8 cellular contexts compared by ENCODE assay signal in genomic region chr1:1230656-1231399, GRCh38. TPM values are rescaled to one million over a fixed set of nuclear protein-coding genes. Genes with fewer than 3 reads are reported as not detected.
DNase-seq lines count a peak whose midpoint lies in the region; ATAC-seq and TF ChIP-seq lines count a peak whose summit lies in the region.

No MANE protein-coding gene starts in this region.

- peaks cover 54% of the 10 kb centered on the region for H3K79me2 ChIP-seq in OCI-LY7 (ENCODE audit: insufficient read depth, low read depth, low read length)

- POLR2A ChIA-PET in OCI-LY7 (lab: Charles Lee) = interaction anchor here (0.6 to 1.0 kb wide), 2 partner anchors 94 to 246 kb away, joined by 4 to 8 read pairs; no protein-coding TSS in a partner anchor

- no peaks in the 10 kb centered on the region for H4K20me1 ChIP-seq in OCI-LY7 (ENCODE audit: insufficient read depth, low read length)

- DNase-seq in stimulated activated CD4-positive, alpha-beta T cell treated with anti-CD3 and anti-CD28 coated beads, Interleukin-15, amount 100 ng/mL, for 24 hours = peak; percentile 46
- no peak for DNase-seq in stimulated activated CD4-positive, alpha-beta T cell treated with anti-CD3 and anti-CD28 coated beads, Interleukin-2, amount 100 ng/mL, for 48 hours
- DNase-seq in OCI-LY7 (ENCODE audit: low spot score) = no peak
- DNase-seq in dermis microvascular lymphatic vessel endothelial cell (ENCODE audit: low read depth in 2 of 2) = peak; percentile 64 to 77

- CTCF ChIA-PET in OCI-LY7 (lab: Charles Lee; ENCODE audit: unreplicated experiment) = no interaction called here

- H3K9ac ChIP-seq in mucosa of rectum (ENCODE audit: low read depth in 1 of 2, low read length in 2 of 2) = peak overlapping the region; percentile 98 to 99

- H3K4me2 ChIP-seq in OCI-LY7 (ENCODE audit: low read length) = peak overlapping the region; percentile 99

- ATAC-seq in GM18861 (IDR thresholded peaks at IDR 0.05; ENCODE audit: unreplicated experiment) = no peak
- no peak for ATAC-seq in HG03039 (IDR thresholded peaks at IDR 0.05; ENCODE audit: unreplicated experiment)
- no peak for ATAC-seq in HG03095 (IDR thresholded peaks at IDR 0.05; ENCODE audit: unreplicated experiment)

- TF ChIP-seq CTCF in OCI-LY7 (conservative IDR thresholded peaks at IDR 0.05; ENCODE audit: low read length) = peak; percentile 31

- peak overlapping the region; percentile 69; the same call in 1 of the 2 replicates for H2AFZ ChIP-seq in OCI-LY7 (ENCODE audit: low read length)

- H3K27me3 ChIP-seq in mucosa of rectum (ENCODE audit: control insufficient read depth in 2 of 2, insufficient read depth in 2 of 2, low read length in 2 of 2) = no peaks in the 10 kb centered on the region

- H3K4me1 ChIP-seq in OCI-LY7 (ENCODE audit: insufficient read depth, low read length, poor library complexity, severe bottlenecking) (peaks cover 28% of the 10 kb centered on the region), mucosa of rectum (ENCODE audit: control insufficient read depth in 2 of 2, insufficient read depth in 2 of 2, low read length in 2 of 2) (peaks cover 21 to 25% of the 10 kb centered on the region in 2 donors)

- H3K27ac ChIP-seq in OCI-LY7 (ENCODE audit: low read depth, low read length, poor library complexity, severe bottlenecking) = peak overlapping the region; percentile 43
- peak overlapping the region; percentile 91 to 93 for H3K27ac ChIP-seq in mucosa of rectum (ENCODE audit: low read depth in 2 of 2, low read length in 2 of 2)

- H3K4me3 ChIP-seq in OCI-LY7 (ENCODE audit: low read depth, low read length, poor library complexity, severe bottlenecking) (peak overlapping the region; percentile 78), mucosa of rectum (ENCODE audit: low read length in 2 of 2) (peak overlapping the region; percentile 98 to 99)

- no peaks in the 10 kb centered on the region for H3K9me3 ChIP-seq in OCI-LY7 (ENCODE audit: low read length)
- no peaks in the 10 kb centered on the region for H3K9me3 ChIP-seq in mucosa of rectum (ENCODE audit: control insufficient read depth in 2 of 2, low read length in 2 of 2)

- intact Hi-C loops in OCI-LY7 (cut with micrococcal nuclease; ENCODE audit: unreplicated experiment) = loop anchor here (1.0 to 10.0 kb wide), 3 partner anchors 76 to 196 kb away; partner anchors contain the start of genes ACAP3 and PUSL1

- no peaks in the 10 kb centered on the region for H3K9me2 ChIP-seq in OCI-LY7 (ENCODE audit: insufficient read depth, low read length)

- H3K36me3 ChIP-seq in OCI-LY7 (ENCODE audit: insufficient read depth, low read length) (peaks cover 42% of the 10 kb centered on the region), mucosa of rectum (ENCODE audit: control insufficient read depth in 2 of 2, insufficient read depth in 2 of 2, low read length in 2 of 2) (peaks cover 19 to 28% of the 10 kb centered on the region in 2 donors)

- TSS peak; percentile 94 for BruUV-seq in OCI-LY7 (replicated peaks; lab: Mats Ljungman, UMichigan)

RNA-seq across cellular contexts. Expression of gene SDF4, which starts 1.0 kb away (rescaled TPM):
- total RNA-seq in OCI-LY7 (2014; rRNA removed; shearing (Covaris generic)) = 44.2 and 47.7 TPM in 2 replicates
- total RNA-seq in OCI-LY7 (2022) (82.8 and 85.7 TPM in 2 replicates), dermis microvascular lymphatic vessel endothelial cell (70.0 and 104 TPM in 2 replicates)

RNA-seq across cellular contexts. Expression of gene B3GALT6, which starts 1.2 kb away (rescaled TPM):
- 36.2 and 37.7 TPM in 2 replicates for total RNA-seq in OCI-LY7 (2014; rRNA removed; shearing (Covaris generic))
- total RNA-seq in OCI-LY7 (2022) (25.0 and 27.1 TPM in 2 replicates), dermis microvascular lymphatic vessel endothelial cell (16.8 and 32.7 TPM in 2 replicates)

RNA-seq across cellular contexts. Expression of gene C1QTNF12, which starts 15.7 kb away (rescaled TPM):
- total RNA-seq in OCI-LY7 (2014; rRNA removed; shearing (Covaris generic)) = 0.49 and 1.8 TPM in 2 replicates
- total RNA-seq in OCI-LY7 (2022) = 6.1 and 7.0 TPM in 2 replicates
- total RNA-seq in dermis microvascular lymphatic vessel endothelial cell = 0.25 and 0.51 TPM in 2 replicates

RNA-seq across cellular contexts. Expression of gene TNFRSF4, which starts 16.9 kb away (rescaled TPM):
- total RNA-seq in OCI-LY7 (2014; rRNA removed; shearing (Covaris generic)) = not detected in 2 replicates
- total RNA-seq in OCI-LY7 (2022) = 1.1 and 1.4 TPM in 2 replicates
- 1.5 and 3.7 TPM in 2 replicates for total RNA-seq in dermis microvascular lymphatic vessel endothelial cell

RNA-seq across cellular contexts. Expression of gene TNFRSF18, which starts 24.4 kb away (rescaled TPM):
- not detected in 2 replicates for total RNA-seq in OCI-LY7 (2014; rRNA removed; shearing (Covaris generic))
- total RNA-seq in OCI-LY7 (2022) (not detected in 2 replicates), dermis microvascular lymphatic vessel endothelial cell (0.26 and 0.51 TPM in 2 replicates)

Comparison
In these comparisons a context has a peak if more than half of its experiments do, and no peak if none do; other contexts are left out.
1. DNase-seq: peak in stimulated activated CD4-positive, alpha-beta T cell treated with anti-CD3 and anti-CD28 coated beads, Interleukin-15, amount 100 ng/mL, for 24 hours (single experiment) and dermis microvascular lymphatic vessel endothelial cell (2 of 2); none in stimulated activated CD4-positive, alpha-beta T cell treated with anti-CD3 and anti-CD28 coated beads, Interleukin-2, amount 100 ng/mL, for 48 hours (0 of 2) and OCI-LY7 (single experiment).